ENCODE assay signal across 13 cellular contexts in the genomic region with DNA sequence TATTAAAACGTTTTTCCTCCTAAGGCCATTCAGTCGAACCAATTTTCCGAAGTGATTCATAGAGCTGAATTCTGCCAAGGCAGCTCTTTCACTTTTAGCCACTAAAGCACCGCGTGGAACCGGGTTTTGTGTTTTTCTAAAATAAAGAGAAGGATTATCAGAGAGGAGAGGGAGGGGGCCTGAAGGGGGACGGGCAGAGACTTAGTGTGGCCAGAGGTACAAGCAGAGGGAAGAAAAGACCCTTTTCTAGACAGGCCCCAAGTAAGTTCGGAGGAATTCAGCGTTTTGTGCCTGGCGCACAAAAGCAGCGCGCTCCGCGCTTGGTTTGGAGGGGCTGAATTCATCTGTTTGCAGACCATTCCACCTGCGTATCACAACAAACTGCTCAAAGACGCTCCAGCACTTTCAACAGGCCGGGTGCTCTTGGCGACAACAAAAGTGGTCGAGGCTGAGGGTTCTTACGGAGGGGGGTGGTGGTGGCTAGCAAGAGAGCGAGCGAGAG. TPM values are rescaled to one million over a fixed set of nuclear protein-coding genes. Genes with fewer than 3 reads are reported as not detected.
DNase-seq lines count a peak whose midpoint lies in the region; ATAC-seq and TF ChIP-seq lines count a peak whose summit lies in the region.
"Had no signal": no experiment of that assay in that cellular context is flagged by ENCODE, and none has a peak within 500 bp of the region (broad histone marks: within the 10 kb centered on the region; RNA-seq: fewer than 3 reads in every experiment).

No MANE protein-coding gene starts in this region.

- H3K36me3 ChIP-seq in heart right ventricle (no peaks in the 10 kb centered on the region), upper lobe of left lung (no peaks in the 10 kb centered on the region)

- intact Hi-C loops in heart right ventricle (cut with DNase I) = no loop called here
- intact Hi-C loops in Right ventricle myocardium inferior (cut with DNase I) = no loop called here
- intact Hi-C loops in lower leg skin (cut with DNase I; ENCODE audit: low total_unique reads) = no loop called here

- TF ChIP-seq CTCF in heart right ventricle (IDR thresholded peaks at IDR 0.05) (no peak), coronary artery (IDR thresholded peaks at IDR 0.05) (no peak), lower leg skin (IDR thresholded peaks at IDR 0.05) (no peak), upper lobe of left lung (IDR thresholded peaks at IDR 0.05) (no peak)

- H3K27ac ChIP-seq in heart right ventricle (no peak overlapping the region), coronary artery (no peak overlapping the region), upper lobe of left lung (no peak overlapping the region)
- H3K27ac ChIP-seq: C4-2B had no signal

- ATAC-seq in heart right ventricle (no peak), Right ventricle myocardium inferior (no peak), upper lobe of left lung (ENCODE audit: low FRiP score in 2 of 2) (no peak)

- H3K27me3 ChIP-seq in heart right ventricle (peaks cover 51 to 100% (median 100%) of the 10 kb centered on the region in 7 donors), upper lobe of left lung (peaks cover 0 to 92% (median 47%) of the 10 kb centered on the region in 4 donors)

- no peak for DNase-seq in heart right ventricle
- no peak for DNase-seq in Right ventricle myocardium inferior (ENCODE audit: missing footprints)
- no peak for DNase-seq in coronary artery (ENCODE audit: low spot score)
- no peak for DNase-seq in lower leg skin (ENCODE audit: low spot score in 2 of 2)
- DNase-seq in upper lobe of left lung = peak in 1 of 2 donors; percentile 14
- no peak for DNase-seq in EL
- DNase-seq in stimulated activated CD4-positive, alpha-beta T cell treated with anti-CD3 and anti-CD28 coated beads, Interleukin-4, amount 100 ng/mL, for 4 hours = no peak
- DNase-seq in DMS53 (lab: John Stamatoyannopoulos, UW) = no peak
- DNase-seq: activated CD4-positive, CD25-positive, alpha-beta regulatory T cell; activated naive CD4-positive, alpha-beta T cell treated with anti-CD3 and anti-CD28 coated beads, Interleukin-2, amount 10 ng/mL, durations not matched to agents 7 days and 5 days; NCI-H1436 had no signal

- no peak for TF ChIP-seq EP300 in upper lobe of left lung (IDR thresholded peaks at IDR 0.05)

- H3K4me3 ChIP-seq in heart right ventricle (peak overlapping the region in 8 of 10 donors; percentile 10 to 38 (median 27)), coronary artery (peak overlapping the region; percentile 67), lower leg skin (ENCODE audit: low read depth, poor library complexity, severe bottlenecking) (peak overlapping the region; percentile 11), upper lobe of left lung (peak overlapping the region in 3 of 4 donors; percentile 15 to 37 (median 19))

- TF ChIP-seq POLR2A in lower leg skin (IDR thresholded peaks at IDR 0.05) = no peak
- TF ChIP-seq POLR2A in upper lobe of left lung (IDR thresholded peaks at IDR 0.05) = no peak

- WGBS in heart right ventricle, 2 donors = 2% methylated on average over 22 of the region's 22 CpGs
- WGBS in lower leg skin, 2 donors = 3 to 6% methylated on average over 22 of the region's 22 CpGs
- 4 to 9% methylated on average over 21 to 22 of the region's 22 CpGs for WGBS in upper lobe of left lung, 2 donors

- H3K9me3 ChIP-seq in heart right ventricle (no peaks in the 10 kb centered on the region), upper lobe of left lung (no peaks in the 10 kb centered on the region)

- H3K4me1 ChIP-seq in heart right ventricle = peaks cover 8 to 65% (median 22%) of the 10 kb centered on the region in 9 donors
- H3K4me1 ChIP-seq in upper lobe of left lung = peaks cover 19 to 44% (median 27%) of the 10 kb centered on the region in 4 donors

RNA-seq across cellular contexts. Expression of a gene that starts 1.1 kb away (rescaled TPM):
- total RNA-seq in heart right ventricle (not detected), Right ventricle myocardium inferior (not detected), lower leg skin (not detected), upper lobe of left lung (not detected)
- polyA plus RNA-seq in heart right ventricle = not detected
- polyA plus RNA-seq: esophagus had no signal

Comparison
In these comparisons a context has a peak if more than half of its experiments do, and no peak if none do; other contexts are left out.
1. H3K4me3 ChIP-seq: peak in every context shown above with its lines; median percentile 67 in coronary artery; 27 in heart right ventricle; 19 in upper lobe of left lung; 11 in lower leg skin.